Comparison of ENCODE assay signal across 9 cellular contexts in the genomic region with DNA sequence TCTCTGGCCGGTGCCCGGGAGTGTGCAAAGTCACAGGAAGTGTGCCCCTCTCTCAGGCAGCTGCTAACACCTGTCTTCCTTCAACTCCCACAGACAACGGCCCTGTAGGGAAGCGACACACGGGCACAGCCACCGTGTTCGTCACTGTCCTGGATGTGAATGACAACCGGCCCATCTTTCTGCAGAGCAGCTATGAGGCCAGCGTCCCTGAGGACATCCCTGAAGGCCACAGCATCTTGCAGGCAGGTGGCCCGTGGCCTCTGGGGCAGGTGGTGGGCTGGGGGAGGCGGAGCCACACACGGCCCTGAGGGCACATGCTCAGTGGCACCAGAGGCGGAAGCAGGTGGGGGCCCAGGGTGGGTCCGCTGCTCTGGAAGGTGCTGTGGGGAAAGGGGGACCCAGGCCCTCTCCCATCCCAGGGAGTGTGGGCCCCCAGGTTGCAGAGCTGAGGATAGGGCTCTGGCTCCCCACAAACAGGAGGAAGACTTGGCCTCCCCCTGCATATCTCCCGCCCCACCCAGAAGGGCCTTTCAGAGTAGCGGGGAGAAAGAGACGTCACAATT. TPM values are rescaled to one million over a fixed set of nuclear protein-coding genes. Genes with fewer than 3 reads are reported as not detected.
DNase-seq lines count a peak whose midpoint lies in the region; ATAC-seq and TF ChIP-seq lines count a peak whose summit lies in the region.
"Had no signal": no experiment of that assay in that cellular context is flagged by ENCODE, and none has a peak within 500 bp of the region (broad histone marks: within the 10 kb centered on the region; RNA-seq: fewer than 3 reads in every experiment).

No MANE protein-coding gene starts in this region.

- TF ChIP-seq CTCF in body of pancreas (IDR thresholded peaks at IDR 0.05) (no peak), thyroid gland (IDR thresholded peaks at IDR 0.05) (no peak)

- ATAC-seq in body of pancreas = no peak

- H3K9me3 ChIP-seq in body of pancreas = no peaks in the 10 kb centered on the region
- H3K9me3 ChIP-seq in muscle layer of duodenum (ENCODE audit: control insufficient read depth in 1 of 2, low read length in 2 of 2) = no peaks in the 10 kb centered on the region
- no peaks in the 10 kb centered on the region for H3K9me3 ChIP-seq in thyroid gland

- H3K4me3 ChIP-seq in body of pancreas = no peak overlapping the region
- no peak overlapping the region for H3K4me3 ChIP-seq in muscle layer of duodenum (ENCODE audit: low read depth in 1 of 2, low read length in 2 of 2)
- no peak overlapping the region for H3K4me3 ChIP-seq in thyroid gland (replicated peaks in 1 of 3)

- DNase-seq in activated gamma-delta T cell treated with Interleukin-2 at 50 U/mL for 16 hours (peak; percentile 25), activated gamma-delta T cell (lab: John Stamatoyannopoulos, UW) (no peak), body of pancreas (no peak), thyroid gland (no peak), retina (no peak), NCI-H1417 treated with DMSO at 0.1 percent for 48 hours (lab: John Stamatoyannopoulos, UW) (no peak), NCI-H2107 (lab: John Stamatoyannopoulos, UW) (no peak)

- intact Hi-C loops in body of pancreas (cut with DNase I) = no loop called here
- intact Hi-C loops in thyroid gland (cut with DNase I) = no loop called here

- H3K4me1 ChIP-seq in body of pancreas (peaks cover 17% of the 10 kb centered on the region), muscle layer of duodenum (ENCODE audit: control insufficient read depth in 1 of 2, insufficient read depth in 2 of 2, low read length in 2 of 2) (peaks cover 24 to 57% of the 10 kb centered on the region in 2 donors), thyroid gland (peaks cover 16 to 30% of the 10 kb centered on the region in 2 donors)

- 61 to 63% methylated on average over 11 to 17 of the region's 17 CpGs for WGBS in body of pancreas, 2 donors
- 72 to 88% methylated on average over 8 to 17 of the region's 17 CpGs for WGBS in thyroid gland, 2 donors

- no peak for TF ChIP-seq POLR2A in body of pancreas (IDR thresholded peaks at IDR 0.05)
- no peak for TF ChIP-seq POLR2A in thyroid gland (IDR thresholded peaks at IDR 0.05)

- H3K27ac ChIP-seq in body of pancreas (peak overlapping the region; percentile 14 to 81 (median 62)), muscle layer of duodenum (ENCODE audit: low read length) (peak overlapping the region; percentile 89), thyroid gland (peak overlapping the region; percentile 61 to 76 (median 68))

- H3K27me3 ChIP-seq in body of pancreas = no peaks in the 10 kb centered on the region
- H3K27me3 ChIP-seq in muscle layer of duodenum (ENCODE audit: low read depth, low read length) = no peaks in the 10 kb centered on the region
- H3K27me3 ChIP-seq in thyroid gland = no peaks in the 10 kb centered on the region

- no peaks in the 10 kb centered on the region for H3K36me3 ChIP-seq in body of pancreas (replicated peaks in 1 of 2; ENCODE audit: insufficient read depth in 1 of 2, low read depth in 2 of 2)
- no peaks in the 10 kb centered on the region for H3K36me3 ChIP-seq in muscle layer of duodenum (ENCODE audit: control insufficient read depth in 1 of 2, insufficient read depth in 2 of 2, low read length in 2 of 2)
- H3K36me3 ChIP-seq in thyroid gland = no peaks in the 10 kb centered on the region

RNA-seq across cellular contexts. Expression of a gene that starts 6.9 kb away (rescaled TPM):
- total RNA-seq in body of pancreas = not detected
- total RNA-seq in thyroid gland = not detected
- total RNA-seq: M059J had no signal
